In genomic region chr11:6413791-6414231, GRCh38 we compare ENCODE assay signal across 11 cellular contexts. TPM values are rescaled to one million over a fixed set of nuclear protein-coding genes. Genes with fewer than 3 reads are reported as not detected.
A peak's percentile ranks its signal among the peaks of the same experiment; 100 is the strongest.
DNase-seq lines count a peak whose midpoint lies in the region; ATAC-seq lines count a peak whose summit lies in the region.
"Had no signal": no experiment of that assay in that cellular context is flagged by ENCODE, and none has a peak within 500 bp of the region (broad histone marks: within the 10 kb centered on the region; RNA-seq: fewer than 3 reads in every experiment).

No MANE protein-coding gene starts in this region.

- intact Hi-C loops in activated T-helper 1 cell treated with anti-CD3 and anti-CD28 coated beads, Interleukin-12 subunit alpha, Interleukin-12 subunit beta, Interleukin-2, Interleukin-4 antibody, amounts not matched to agents 30 ng/mL and 10 ng/mL and 1 ng/mL, durations not matched to agents 14 hours and 24 hours and 36 hours (cut with micrococcal nuclease) = loop anchor here (1.0 kb wide), 2 partner anchors 12 to 24 kb away; partner anchors contain the start of gene SMPD1

- ATAC-seq in HG02870 (IDR thresholded peaks at IDR 0.05; ENCODE audit: unreplicated experiment) = no peak

- H3K27me3 Mint-ChIP-seq in activated T-helper 1 cell treated with anti-CD3 and anti-CD28 coated beads, Interleukin-12 subunit alpha, Interleukin-12 subunit beta, Interleukin-2, Interleukin-4 antibody, amounts not matched to agents 30 ng/mL and 10 ng/mL and 1 ng/mL, durations not matched to agents 14 hours and 24 hours and 36 hours (ENCODE audit: insufficient read depth) = no peaks in the 10 kb centered on the region
- no peaks in the 10 kb centered on the region for H3K27me3 Mint-ChIP-seq in activated T-cell treated with anti-CD3 and anti-CD28 coated beads, Interleukin-2, amount 50 U/mL, for 24 hours

- H3K27ac Mint-ChIP-seq in activated T-helper 1 cell treated with anti-CD3 and anti-CD28 coated beads, Interleukin-12 subunit alpha, Interleukin-12 subunit beta, Interleukin-2, Interleukin-4 antibody, amounts not matched to agents 30 ng/mL and 10 ng/mL and 1 ng/mL, durations not matched to agents 14 hours and 24 hours and 36 hours = no peak overlapping the region
- no peak overlapping the region for H3K27ac Mint-ChIP-seq in activated T-cell treated with anti-CD3 and anti-CD28 coated beads, Interleukin-2, amount 50 U/mL, for 24 hours

- no peak overlapping the region for H3K4me3 Mint-ChIP-seq in activated T-helper 1 cell treated with anti-CD3 and anti-CD28 coated beads, Interleukin-12 subunit alpha, Interleukin-12 subunit beta, Interleukin-2, Interleukin-4 antibody, amounts not matched to agents 30 ng/mL and 10 ng/mL and 1 ng/mL, durations not matched to agents 14 hours and 24 hours and 36 hours
- no peak overlapping the region for H3K4me3 Mint-ChIP-seq in activated T-cell treated with anti-CD3 and anti-CD28 coated beads, Interleukin-2, amount 50 U/mL, for 24 hours
- H3K4me3 Mint-ChIP-seq: WTC11 had no signal

- DNase-seq in activated T-helper 1 cell treated with Interleukin-2 at 50 U/mL for 16 hours (ENCODE audit: low read depth) = peak; percentile 36
- DNase-seq in activated T-helper 1 cell treated with anti-CD3 and anti-CD28 coated beads, Interleukin-12 subunit alpha, Interleukin-12 subunit beta, Interleukin-2, Interleukin-4 antibody, amounts not matched to agents 30 ng/mL and 10 ng/mL and 1 ng/mL, durations not matched to agents 14 hours and 24 hours and 36 hours (ENCODE audit: low spot score) = no peak
- peak; percentile 75 for DNase-seq in activated T-cell treated with anti-CD3 and anti-CD28 coated beads, Interleukin-2, amount 50 U/mL, for 24 hours
- peak; percentile 58 for DNase-seq in left kidney (ENCODE audit: low read depth, low spot score)
- no peak for DNase-seq in COLO668 (lab: John Stamatoyannopoulos, UW; ENCODE audit: unreplicated experiment)
- no peak for DNase-seq in GM19238 (ENCODE audit: insufficient read length, low spot score)
- DNase-seq: HCEC 1CT had no signal

- H3K9me3 Mint-ChIP-seq in activated T-helper 1 cell treated with anti-CD3 and anti-CD28 coated beads, Interleukin-12 subunit alpha, Interleukin-12 subunit beta, Interleukin-2, Interleukin-4 antibody, amounts not matched to agents 30 ng/mL and 10 ng/mL and 1 ng/mL, durations not matched to agents 14 hours and 24 hours and 36 hours = no peaks in the 10 kb centered on the region
- H3K9me3 Mint-ChIP-seq in activated T-cell treated with anti-CD3 and anti-CD28 coated beads, Interleukin-2, amount 50 U/mL, for 24 hours = no peaks in the 10 kb centered on the region
- H3K9me3 Mint-ChIP-seq: WTC11 had no signal

- H3K4me1 Mint-ChIP-seq in activated T-helper 1 cell treated with anti-CD3 and anti-CD28 coated beads, Interleukin-12 subunit alpha, Interleukin-12 subunit beta, Interleukin-2, Interleukin-4 antibody, amounts not matched to agents 30 ng/mL and 10 ng/mL and 1 ng/mL, durations not matched to agents 14 hours and 24 hours and 36 hours (ENCODE audit: low read depth) = no peaks in the 10 kb centered on the region
- H3K4me1 Mint-ChIP-seq in activated T-cell treated with anti-CD3 and anti-CD28 coated beads, Interleukin-2, amount 50 U/mL, for 24 hours (ENCODE audit: low read depth) = peaks cover 31% of the 10 kb centered on the region

- peaks cover 5% of the 10 kb centered on the region for H3K36me3 Mint-ChIP-seq in activated T-helper 1 cell treated with anti-CD3 and anti-CD28 coated beads, Interleukin-12 subunit alpha, Interleukin-12 subunit beta, Interleukin-2, Interleukin-4 antibody, amounts not matched to agents 30 ng/mL and 10 ng/mL and 1 ng/mL, durations not matched to agents 14 hours and 24 hours and 36 hours (ENCODE audit: low read depth)
- H3K36me3 Mint-ChIP-seq in activated T-cell treated with anti-CD3 and anti-CD28 coated beads, Interleukin-2, amount 50 U/mL, for 24 hours (ENCODE audit: low read depth) = peaks cover 22% of the 10 kb centered on the region
- H3K36me3 Mint-ChIP-seq: WTC11 had no signal

- H3K27ac ChIP-seq in temporal lobe (ENCODE audit: low read depth, low read length) = peak overlapping the region; percentile 98
- H3K27ac ChIP-seq: tibial nerve had no signal

RNA-seq across cellular contexts. Expression of gene APBB1, which starts 5.1 kb away (rescaled TPM):
- 16.5 and 16.8 TPM in 2 replicates for total RNA-seq in activated T-helper 1 cell treated with anti-CD3 and anti-CD28 coated beads, Interleukin-12 subunit alpha, Interleukin-12 subunit beta, Interleukin-2, Interleukin-4 antibody, amounts not matched to agents 30 ng/mL and 10 ng/mL and 1 ng/mL, durations not matched to agents 14 hours and 24 hours and 36 hours
- 202 TPM for total RNA-seq in temporal lobe

RNA-seq across cellular contexts. Expression of gene SMPD1, which starts 23.5 kb away (rescaled TPM):
- 8.5 and 9.4 TPM in 2 replicates for total RNA-seq in activated T-helper 1 cell treated with anti-CD3 and anti-CD28 coated beads, Interleukin-12 subunit alpha, Interleukin-12 subunit beta, Interleukin-2, Interleukin-4 antibody, amounts not matched to agents 30 ng/mL and 10 ng/mL and 1 ng/mL, durations not matched to agents 14 hours and 24 hours and 36 hours
- total RNA-seq in temporal lobe = 12.8 TPM

RNA-seq across cellular contexts. Expression of gene HPX, which starts 27.0 kb away (rescaled TPM):
- total RNA-seq in activated T-helper 1 cell treated with anti-CD3 and anti-CD28 coated beads, Interleukin-12 subunit alpha, Interleukin-12 subunit beta, Interleukin-2, Interleukin-4 antibody, amounts not matched to agents 30 ng/mL and 10 ng/mL and 1 ng/mL, durations not matched to agents 14 hours and 24 hours and 36 hours = 1.2 TPM in 1 of 2 replicates, not detected in the other
- total RNA-seq in temporal lobe = 1.5 TPM

RNA-seq across cellular contexts. Expression of gene TRIM3, which starts 59.9 kb away (rescaled TPM):
- total RNA-seq in activated T-helper 1 cell treated with anti-CD3 and anti-CD28 coated beads, Interleukin-12 subunit alpha, Interleukin-12 subunit beta, Interleukin-2, Interleukin-4 antibody, amounts not matched to agents 30 ng/mL and 10 ng/mL and 1 ng/mL, durations not matched to agents 14 hours and 24 hours and 36 hours = 2.4 and 3.1 TPM in 2 replicates
- total RNA-seq in temporal lobe = 38.8 TPM

Comparison
In these comparisons a context has a peak if more than half of its experiments do, and no peak if none do; other contexts are left out.
1. DNase-seq: peak in activated T-helper 1 cell treated with Interleukin-2 at 50 U/mL for 16 hours (single experiment), activated T-cell treated with anti-CD3 and anti-CD28 coated beads, Interleukin-2, amount 50 U/mL, for 24 hours (single experiment) and left kidney (single experiment); none in activated T-helper 1 cell treated with anti-CD3 and anti-CD28 coated beads, Interleukin-12 subunit alpha, Interleukin-12 subunit beta, Interleukin-2, Interleukin-4 antibody, amounts not matched to agents 30 ng/mL and 10 ng/mL and 1 ng/mL, durations not matched to agents 14 hours and 24 hours and 36 hours (single experiment), COLO668 (single experiment) and GM19238 (single experiment).
2. RNA of gene APBB1, which starts 5.1 kb away (total RNA-seq): 202 TPM in temporal lobe (single experiment); 16.5 to 16.8 TPM in activated T-helper 1 cell treated with anti-CD3 and anti-CD28 coated beads, Interleukin-12 subunit alpha, Interleukin-12 subunit beta, Interleukin-2, Interleukin-4 antibody, amounts not matched to agents 30 ng/mL and 10 ng/mL and 1 ng/mL, durations not matched to agents 14 hours and 24 hours and 36 hours; every median in the first group is over 10 times any median in the second.